ENCODE assay signal across 1 cellular context in genomic region chr11:3057069-3057963, GRCh38.
TF ChIP-seq lines count a peak whose summit lies in the region.

TSS of gene CARS1 (minus strand) at chr11:3057423. CDS start at chr11:3057367, 56 bp downstream.

TF ChIP-seq in K562, 482 proteins besides CTCF, POLR2A, EP300 and RAD21 (continued from another document and continues in another):
- TF ChIP-seq MGA (IDR thresholded peaks at IDR 0.05): peak; percentile 71; the same call in 1 of the 2 replicates
- TF ChIP-seq OTX1 (CRISPR knock-in tag; IDR thresholded peaks at IDR 0.05): no peak
- no peak for TF ChIP-seq PPARD (CRISPR knock-in tag; IDR thresholded peaks at IDR 0.05)
- TF ChIP-seq ZBTB43 (CRISPR knock-in tag; IDR thresholded peaks at IDR 0.05): no peak
- no peak for TF ChIP-seq NR4A1 (CRISPR knock-in tag; IDR thresholded peaks at IDR 0.05)
- peak; percentile 45; the same call in 1 of the 2 replicates for TF ChIP-seq NR4A1 (tag; IDR thresholded peaks at IDR 0.05)
- TF ChIP-seq KDM2B (CRISPR knock-in tag; IDR thresholded peaks at IDR 0.05): no peak
- TF ChIP-seq DDX20 (tag; IDR thresholded peaks at IDR 0.05; ENCODE audit: low read depth): no peak
- TF ChIP-seq JUN (IDR thresholded peaks at IDR 0.05; ENCODE audit: borderline replicate concordance, low read depth, low read length): peak; percentile 59; the same call in 1 of the 2 replicates
- TF ChIP-seq JUN (CRISPR knock-in tag; IDR thresholded peaks at IDR 0.05; ENCODE audit: borderline replicate concordance): no peak
- TF ChIP-seq STAG1 (CRISPR knock-in tag; IDR thresholded peaks at IDR 0.05; ENCODE audit: borderline replicate concordance): no peak
- peak in 1 of 2 experiments; percentile 22; a peak in 1 of 4 replicates for TF ChIP-seq TBL1XR1 (IDR thresholded peaks at IDR 0.05; ENCODE audit: low read length in 2 of 2)
- TF ChIP-seq FOXJ3 (CRISPR knock-in tag; IDR thresholded peaks at IDR 0.05): no peak
- TF ChIP-seq SIRT6 (IDR thresholded peaks at IDR 0.05; ENCODE audit: low read depth, low read length): no peak
- no peak for TF ChIP-seq MTA1 (IDR thresholded peaks at IDR 0.05; ENCODE audit: borderline replicate concordance)
- TF ChIP-seq ATF4 (CRISPR knock-in tag; IDR thresholded peaks at IDR 0.05): peak; percentile 100
- no peak for TF ChIP-seq ZNF347 (CRISPR knock-in tag; IDR thresholded peaks at IDR 0.05; ENCODE audit: low read depth)
- TF ChIP-seq ILF3 (IDR thresholded peaks at IDR 0.05; ENCODE audit: borderline replicate concordance): no peak
- no peak for TF ChIP-seq PATZ1 (CRISPR knock-in tag; IDR thresholded peaks at IDR 0.05; ENCODE audit: borderline replicate concordance)
- peak; percentile 90 for TF ChIP-seq LCOR (CRISPR knock-in tag; IDR thresholded peaks at IDR 0.05)
- TF ChIP-seq GABPB1 (CRISPR knock-in tag; IDR thresholded peaks at IDR 0.05): peak; percentile 98
- peak; percentile 97 for TF ChIP-seq HCFC1 (IDR thresholded peaks at IDR 0.05; ENCODE audit: low read depth, low read length)
- TF ChIP-seq TAF1 (IDR thresholded peaks at IDR 0.05; ENCODE audit: control insufficient read depth, extremely low read depth, insufficient read depth, low read length, severe bottlenecking): peak; percentile 82
- TF ChIP-seq ZNF41 (CRISPR knock-in tag; conservative IDR thresholded peaks at IDR 0.05): no peak
- no peak for TF ChIP-seq YBX1 (IDR thresholded peaks at IDR 0.05)
- TF ChIP-seq MIER1 (IDR thresholded peaks at IDR 0.05; ENCODE audit: low read depth): no peak
- peak; percentile 86 for TF ChIP-seq CREB3L1 (IDR thresholded peaks at IDR 0.05; ENCODE audit: borderline replicate concordance, low read depth)
- no peak for TF ChIP-seq ZKSCAN8 (CRISPR knock-in tag; IDR thresholded peaks at IDR 0.05)
- TF ChIP-seq ARID3A (IDR thresholded peaks at IDR 0.05; ENCODE audit: borderline replicate concordance, low read depth, low read length): no peak
- peak; percentile 79; the same call in 1 of the 2 replicates for TF ChIP-seq ZNF511 (CRISPR knock-in tag; IDR thresholded peaks at IDR 0.05)
- peak; percentile 89; the same call in 1 of the 2 replicates for TF ChIP-seq KAT7 (CRISPR knock-in tag; IDR thresholded peaks at IDR 0.05; ENCODE audit: borderline replicate concordance)
- TF ChIP-seq KLF16 (IDR thresholded peaks at IDR 0.05): no peak
- no peak for TF ChIP-seq ZNF444 (CRISPR knock-in tag; IDR thresholded peaks at IDR 0.05)
- no peak for TF ChIP-seq ZNF780A (CRISPR knock-in tag; IDR thresholded peaks at IDR 0.05)
- no peak for TF ChIP-seq ZNF384 (IDR thresholded peaks at IDR 0.05; ENCODE audit: low read depth, low read length)
- TF ChIP-seq NCOA1 (IDR thresholded peaks at IDR 0.05; ENCODE audit: low read depth): no peak
- TF ChIP-seq ZNF398 (CRISPR knock-in tag; IDR thresholded peaks at IDR 0.05): no peak
- TF ChIP-seq ZBTB17 (CRISPR knock-in tag; IDR thresholded peaks at IDR 0.05): 0 out of 2 replicates have a peak, but pooled peaks have one; percentile 47
- TF ChIP-seq SNIP1 (IDR thresholded peaks at IDR 0.05; ENCODE audit: low read depth): no peak
- no peak for TF ChIP-seq CC2D1A (IDR thresholded peaks at IDR 0.05)
- TF ChIP-seq L3MBTL2 (IDR thresholded peaks at IDR 0.05): peak; percentile 82
- TF ChIP-seq ETV6 (IDR thresholded peaks at IDR 0.05; ENCODE audit: borderline replicate concordance in 1 of 2, low read depth in 2 of 2, low read length in 1 of 2): peak; percentile 1 to 69; a peak in 1 of 4 replicates
- TF ChIP-seq ETV6 (CRISPR knock-in tag; IDR thresholded peaks at IDR 0.05; ENCODE audit: borderline replicate concordance): no peak
- TF ChIP-seq ZNF436 (CRISPR knock-in tag; IDR thresholded peaks at IDR 0.05): no peak
- TF ChIP-seq TCF7 (IDR thresholded peaks at IDR 0.05; ENCODE audit: borderline replicate concordance): no peak
